Comparison of ENCODE assay signal across 21 cellular contexts in the genomic region with DNA sequence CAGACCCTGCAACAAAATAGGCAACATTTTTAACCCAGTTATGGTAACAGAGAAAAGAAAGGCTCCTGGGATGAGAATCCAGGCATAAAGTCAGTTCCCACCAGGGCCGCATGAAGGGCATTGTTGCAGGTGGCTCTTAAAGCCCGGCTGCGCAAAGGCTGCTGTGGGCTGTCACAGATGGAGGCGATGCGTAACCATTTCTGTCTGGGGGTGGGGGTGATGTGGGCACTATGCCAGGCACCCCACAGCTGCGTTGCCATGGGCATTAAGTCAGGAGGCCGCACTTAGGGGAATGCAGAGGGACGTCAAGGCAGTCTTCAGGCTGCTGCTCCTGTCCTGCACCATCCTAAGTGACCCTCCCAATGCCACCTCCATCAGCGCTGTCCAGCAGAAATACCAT.
DNase-seq lines count a peak whose midpoint lies in the region.
"Had no signal": no experiment of that assay in that cellular context is flagged by ENCODE, and none has a peak within 500 bp of the region (broad histone marks: within the 10 kb centered on the region; RNA-seq: fewer than 3 reads in every experiment).

No MANE protein-coding gene starts in this region.

- H3K4me3 ChIP-seq in MG63 = no peak overlapping the region
- H3K4me3 ChIP-seq: left ventricle myocardium inferior, psoas muscle, tibial nerve had no signal

- H3K4me3 Mint-ChIP-seq in T-helper 2 cell treated with Interferon-gamma antibody and Interleukin-4, amounts not matched to agents 5 μg/mL and 100 μg/mL, for 36 hours = no peak overlapping the region
- H3K4me3 Mint-ChIP-seq: activated CD4-positive, alpha-beta memory T cell treated with anti-CD3 and anti-CD28 coated beads, Interleukin-2, amount 10 ng/mL, durations not matched to agents 7 days and 5 days; activated T-helper 17 cell treated with anti-CD3 and anti-CD28 coated beads, Interleukin-2, amount 50 U/mL, for 72 hours had no signal

- H3K9me3 Mint-ChIP-seq in T-helper 2 cell treated with Interferon-gamma antibody and Interleukin-4, amounts not matched to agents 5 μg/mL and 100 μg/mL, for 36 hours = no peaks in the 10 kb centered on the region
- H3K9me3 Mint-ChIP-seq: activated T-helper 17 cell treated with anti-CD3 and anti-CD28 coated beads, Interleukin-2, amount 50 U/mL, for 72 hours had no signal

- H3K4me1 Mint-ChIP-seq in T-helper 2 cell treated with Interferon-gamma antibody and Interleukin-4, amounts not matched to agents 5 μg/mL and 100 μg/mL, for 36 hours (ENCODE audit: low read depth) = peaks cover 7% of the 10 kb centered on the region

- H3K36me3 ChIP-seq in MG63 = no peaks in the 10 kb centered on the region

- no peak for DNase-seq in T-helper 2 cell treated with Interferon-gamma antibody and Interleukin-4, amounts not matched to agents 5 μg/mL and 100 μg/mL, for 36 hours (ENCODE audit: low spot score)
- DNase-seq in T-helper 2 cell (no peak), NCI-H146 treated with DMSO at 0.1 percent for 48 hours (lab: John Stamatoyannopoulos, UW; ENCODE audit: unreplicated experiment) (peak; percentile 82), NCI-H69 (lab: John Stamatoyannopoulos, UW) (peak; percentile 92), SW 1271 (lab: John Stamatoyannopoulos, UW) (no peak), MG63 (no peak), NCI-H2081 (lab: John Stamatoyannopoulos, UW) (no peak)
- DNase-seq: ACHN; activated CD4-positive, alpha-beta memory T cell treated with anti-CD3 and anti-CD28 coated beads, Interleukin-2, amount 10 ng/mL, durations not matched to agents 7 days and 5 days; activated CD4-positive, alpha-beta T cell treated with anti-CD3 and anti-CD28 coated beads for 1 hour; activated CD8-positive, alpha-beta memory T cell treated with anti-CD3 and anti-CD28 coated beads, Interleukin-2, amount 50 U/mL, for 48 hours; activated naive CD4-positive, alpha-beta T cell treated with anti-CD3 and anti-CD28 coated beads, Interleukin-2, amount 50 U/mL, for 16 hours; DMS153; effector CD4-positive, alpha-beta T cell; left ventricle myocardium inferior; mesendoderm; NCI-H1048; NCI-H446; psoas muscle had no signal

- no peaks in the 10 kb centered on the region for H3K9me3 ChIP-seq in MG63
- H3K9me3 ChIP-seq: left ventricle myocardium inferior, psoas muscle, tibial nerve had no signal

- no peaks in the 10 kb centered on the region; the same call in 1 of the 2 replicates for H3K27me3 ChIP-seq in MG63
- H3K27me3 ChIP-seq: tibial nerve had no signal

- H3K36me3 Mint-ChIP-seq in T-helper 2 cell treated with Interferon-gamma antibody and Interleukin-4, amounts not matched to agents 5 μg/mL and 100 μg/mL, for 36 hours (ENCODE audit: low read depth) = peaks cover 1% of the 10 kb centered on the region

- peak overlapping the region; percentile 10 for H3K27ac Mint-ChIP-seq in T-helper 2 cell treated with Interferon-gamma antibody and Interleukin-4, amounts not matched to agents 5 μg/mL and 100 μg/mL, for 36 hours
- H3K27ac Mint-ChIP-seq: activated CD4-positive, alpha-beta memory T cell treated with anti-CD3 and anti-CD28 coated beads, Interleukin-2, amount 10 ng/mL, durations not matched to agents 7 days and 5 days; activated T-helper 17 cell treated with anti-CD3 and anti-CD28 coated beads, Interleukin-2, amount 50 U/mL, for 72 hours had no signal

- H3K27me3 Mint-ChIP-seq in T-helper 2 cell treated with Interferon-gamma antibody and Interleukin-4, amounts not matched to agents 5 μg/mL and 100 μg/mL, for 36 hours (ENCODE audit: low read depth) = no peaks in the 10 kb centered on the region
- H3K27me3 Mint-ChIP-seq: activated CD4-positive, alpha-beta memory T cell treated with anti-CD3 and anti-CD28 coated beads, Interleukin-2, amount 10 ng/mL, durations not matched to agents 7 days and 5 days; activated T-helper 17 cell treated with anti-CD3 and anti-CD28 coated beads, Interleukin-2, amount 50 U/mL, for 72 hours had no signal

Comparison
In these comparisons a context has a peak if more than half of its experiments do, and no peak if none do; other contexts are left out.
1. DNase-seq: peak in NCI-H146 treated with DMSO at 0.1 percent for 48 hours (single experiment) and NCI-H69 (single experiment); none in T-helper 2 cell treated with Interferon-gamma antibody and Interleukin-4, amounts not matched to agents 5 μg/mL and 100 μg/mL, for 36 hours (single experiment), T-helper 2 cell (0 of 5), SW 1271 (0 of 2), MG63 (single experiment) and NCI-H2081 (0 of 2).